20 cellular contexts compared by ENCODE assay signal in the genomic region with DNA sequence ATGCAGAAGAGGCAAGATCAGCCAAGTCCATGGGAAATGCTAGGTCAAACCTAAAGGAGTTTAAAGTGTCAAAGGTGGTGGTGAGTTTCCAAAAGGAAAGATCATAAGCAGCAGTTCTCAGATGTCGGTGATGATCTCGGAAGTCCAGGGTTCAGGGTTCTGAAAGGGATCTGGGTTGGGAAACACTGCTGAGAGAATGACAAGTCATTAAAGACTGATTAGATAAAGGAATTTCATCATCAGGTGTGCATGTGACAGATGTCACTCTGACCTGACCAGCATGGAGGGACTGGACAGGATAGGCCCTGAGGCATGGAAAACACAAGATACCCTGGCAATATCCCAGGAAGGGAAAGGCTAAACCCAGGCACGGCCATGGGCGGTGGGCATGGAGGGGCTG.
DNase-seq lines count a peak whose midpoint lies in the region; ATAC-seq, FAIRE-seq and TF ChIP-seq lines count a peak whose summit lies in the region.
"Had no signal": no experiment of that assay in that cellular context is flagged by ENCODE, and none has a peak within 500 bp of the region (broad histone marks: within the 10 kb centered on the region; RNA-seq: fewer than 3 reads in every experiment).

No MANE protein-coding gene starts in this region.

- H3K9me3 ChIP-seq in Caco-2 (no peaks in the 10 kb centered on the region), liver (ENCODE audit: control insufficient read depth in 4 of 4, low read length in 3 of 4) (no peaks in the 10 kb centered on the region), small intestine (ENCODE audit: control insufficient read depth, low read depth) (no peaks in the 10 kb centered on the region), breast epithelium (no peaks in the 10 kb centered on the region)
- H3K9me3 ChIP-seq: BE2C had no signal

- BruUV-seq in Caco-2 (replicated peaks; lab: Mats Ljungman, UMichigan) = no TSS peak

- no peak overlapping the region for H3K4me3 ChIP-seq in Caco-2 (ENCODE audit: low read depth, low read length)
- no peak overlapping the region for H3K4me3 ChIP-seq in liver (ENCODE audit: low read depth in 1 of 3, low read length in 3 of 3)
- no peak overlapping the region for H3K4me3 ChIP-seq in small intestine (ENCODE audit: low read depth in 1 of 2, low read length in 2 of 2)
- H3K4me3 ChIP-seq in breast epithelium = no peak overlapping the region

- DNase-seq in Caco-2 (peak; percentile 22 to 30), WTC11 (ENCODE audit: low spot score) (no peak), small intestine (peak; percentile 0), ureter (ENCODE audit: low spot score) (no peak), breast epithelium (ENCODE audit: low spot score in 2 of 2) (no peak)
- DNase-seq: 8988T; BE2C; C1 segment of cervical spinal cord; CD4-positive, CD25-positive, alpha-beta regulatory T cell; CD8-positive, alpha-beta memory T cell; COR-L47; H9 had no signal

- TF ChIP-seq RAD21 in liver (IDR thresholded peaks at IDR 0.05) = peak; percentile 34 to 38

- peaks cover 20% of the 10 kb centered on the region for H3K9me3 Mint-ChIP-seq in Caco-2 (ENCODE audit: unreplicated experiment)
- peaks cover 3% of the 10 kb centered on the region; the same call in 1 of the 2 replicates for H3K9me3 Mint-ChIP-seq in WTC11

- no peak for TF ChIP-seq POLR2A in breast epithelium (IDR thresholded peaks at IDR 0.05)

- H3K4me3 Mint-ChIP-seq in Caco-2 (ENCODE audit: unreplicated experiment) = no peak overlapping the region
- no peak overlapping the region for H3K4me3 Mint-ChIP-seq in WTC11
- H3K4me3 Mint-ChIP-seq: CD4-positive, CD25-positive, alpha-beta regulatory T cell; CD8-positive, alpha-beta memory T cell; H9 had no signal

- no peaks in the 10 kb centered on the region for H3K4me1 ChIP-seq in Caco-2
- peaks cover 3 to 22% (median 17%) of the 10 kb centered on the region in 4 donors for H3K4me1 ChIP-seq in liver (ENCODE audit: control insufficient read depth in 4 of 4, insufficient read depth in 4 of 4, low read length in 3 of 4)
- no peaks in the 10 kb centered on the region for H3K4me1 ChIP-seq in small intestine (ENCODE audit: control insufficient read depth in 2 of 2, insufficient read depth in 1 of 2, low read depth in 1 of 2, low read length in 1 of 2)
- no peaks in the 10 kb centered on the region for H3K4me1 ChIP-seq in breast epithelium
- H3K4me1 ChIP-seq: BE2C had no signal

- no peak overlapping the region for H3K9ac ChIP-seq in liver (ENCODE audit: low read depth in 1 of 2, low read length in 2 of 2)

- H3K27me3 ChIP-seq in Caco-2 (replicated peaks; ENCODE audit: control insufficient read depth, insufficient read depth, low read length) (no peaks in the 10 kb centered on the region), liver (ENCODE audit: control insufficient read depth in 4 of 4, insufficient read depth in 4 of 4, low read length in 3 of 4) (no peaks in the 10 kb centered on the region), small intestine (ENCODE audit: control insufficient read depth in 2 of 2, insufficient read depth in 2 of 2, low read length in 2 of 2) (no peaks in the 10 kb centered on the region), breast epithelium (peaks cover 0 to 11% of the 10 kb centered on the region in 2 donors)
- H3K27me3 ChIP-seq: BE2C had no signal

- 47% methylated on average over 4 of the region's 4 CpGs for WGBS in liver
- WGBS in small intestine, 3 donors = 78 to 84% (median 81%) methylated on average over 4 of the region's 4 CpGs

- H3K4me1 Mint-ChIP-seq in Caco-2 (ENCODE audit: low read depth, unreplicated experiment) (peaks cover 16% of the 10 kb centered on the region), WTC11 (peaks cover 16% of the 10 kb centered on the region)

- H3K27me3 Mint-ChIP-seq in Caco-2 (ENCODE audit: insufficient read depth, unreplicated experiment) = no peaks in the 10 kb centered on the region
- H3K27me3 Mint-ChIP-seq in WTC11 (ENCODE audit: low read depth) = peaks cover 4% of the 10 kb centered on the region; the same call in 1 of the 2 replicates
- H3K27me3 Mint-ChIP-seq: CD4-positive, CD25-positive, alpha-beta regulatory T cell had no signal

- ATAC-seq in WTC11 (no peak), GM18909 (IDR thresholded peaks at IDR 0.05; ENCODE audit: poor library complexity, unreplicated experiment) (no peak)

- H3K27ac Mint-ChIP-seq in Caco-2 (ENCODE audit: unreplicated experiment) (peak overlapping the region; percentile 21), WTC11 (no peak overlapping the region)
- H3K27ac Mint-ChIP-seq: CD4-positive, CD25-positive, alpha-beta regulatory T cell; H9 had no signal

- CTCF ChIA-PET in Caco-2 (lab: Charles Lee) = no interaction called here
- CTCF ChIA-PET in WTC11 (lab: Charles Lee) = no interaction called here

- H3K36me3 Mint-ChIP-seq in Caco-2 (ENCODE audit: insufficient read depth, unreplicated experiment) (no peaks in the 10 kb centered on the region), WTC11 (no peaks in the 10 kb centered on the region)
- H3K36me3 Mint-ChIP-seq: CD4-positive, CD25-positive, alpha-beta regulatory T cell had no signal

- TF ChIP-seq CTCF in Caco-2 (IDR thresholded peaks at IDR 0.05; ENCODE audit: insufficient read depth in 1 of 2, low read depth in 1 of 2, low read length in 1 of 2, severe bottlenecking in 1 of 2, unreplicated experiment in 1 of 2) (no peak), WTC11 (IDR thresholded peaks at IDR 0.05) (no peak), liver (IDR thresholded peaks at IDR 0.05; ENCODE audit: low read depth, low read length, missing input control) (no peak), breast epithelium (IDR thresholded peaks at IDR 0.05) (no peak)

- FAIRE-seq in small intestine (lab: Jason Lieb, UNC) = no peak
- FAIRE-seq: D721Med, G401.6, GM12891, GM18507, H1, HTR-8/SVneo had no signal

- POLR2A ChIA-PET in Caco-2 (lab: Charles Lee) (no interaction called here), WTC11 (lab: Charles Lee) (no interaction called here)

- no peaks in the 10 kb centered on the region for H3K36me3 ChIP-seq in Caco-2 (ENCODE audit: control insufficient read depth, insufficient read depth, low read length)
- H3K36me3 ChIP-seq in liver (ENCODE audit: control insufficient read depth in 4 of 4, insufficient read depth in 3 of 4, low read depth in 1 of 4, low read length in 3 of 4) = no peaks in the 10 kb centered on the region
- H3K36me3 ChIP-seq in small intestine (ENCODE audit: control insufficient read depth in 2 of 2, insufficient read depth in 2 of 2, low read length in 2 of 2) = no peaks in the 10 kb centered on the region
- H3K36me3 ChIP-seq in breast epithelium = no peaks in the 10 kb centered on the region
- H3K36me3 ChIP-seq: BE2C had no signal

- H3K27ac ChIP-seq in liver (ENCODE audit: low read depth in 1 of 2, low read length in 2 of 2) (peak overlapping the region; percentile 39 to 72), small intestine (ENCODE audit: low read depth in 1 of 2, low read length in 1 of 2) (no peak overlapping the region), breast epithelium (no peak overlapping the region)

- intact Hi-C loops in Caco-2 (cut with micrococcal nuclease; ENCODE audit: unreplicated experiment) = loop anchor here (2.0 kb wide), 1 partner anchor 198 kb away; no protein-coding TSS in a partner anchor
- intact Hi-C loops in breast epithelium (cut with DNase I; ENCODE audit: low total_unique reads) = no loop called here

TF ChIP-seq in WTC11, 78 proteins besides CTCF, POLR2A, EP300 and RAD21 (continues in another document):
- TF ChIP-seq, protein P1, sequence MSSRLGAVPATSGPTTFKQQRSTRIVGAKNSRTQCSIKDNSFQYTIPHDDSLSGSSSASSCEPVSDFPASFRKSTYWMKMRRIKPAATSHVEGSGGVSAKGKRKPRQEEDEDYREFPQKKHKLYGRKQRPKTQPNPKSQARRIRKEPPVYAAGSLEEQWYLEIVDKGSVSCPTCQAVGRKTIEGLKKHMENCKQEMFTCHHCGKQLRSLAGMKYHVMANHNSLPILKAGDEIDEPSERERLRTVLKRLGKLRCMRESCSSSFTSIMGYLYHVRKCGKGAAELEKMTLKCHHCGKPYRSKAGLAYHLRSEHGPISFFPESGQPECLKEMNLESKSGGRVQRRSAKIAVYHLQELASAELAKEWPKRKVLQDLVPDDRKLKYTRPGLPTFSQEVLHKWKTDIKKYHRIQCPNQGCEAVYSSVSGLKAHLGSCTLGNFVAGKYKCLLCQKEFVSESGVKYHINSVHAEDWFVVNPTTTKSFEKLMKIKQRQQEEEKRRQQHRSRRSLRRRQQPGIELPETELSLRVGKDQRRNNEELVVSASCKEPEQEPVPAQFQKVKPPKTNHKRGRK (CRISPR knock-in tag; IDR thresholded peaks at IDR 0.05; ENCODE audit: borderline replicate concordance) = no peak
- no peak for TF ChIP-seq CDX4 (CRISPR knock-in tag; IDR thresholded peaks at IDR 0.05; ENCODE audit: borderline replicate concordance)
- no peak for TF ChIP-seq TP53 (CRISPR knock-in tag; IDR thresholded peaks at IDR 0.05)

TF ChIP-seq in liver, 16 proteins besides CTCF, POLR2A, EP300 and RAD21 (continues in another document):
- TF ChIP-seq FOXA1 (IDR thresholded peaks at IDR 0.05) = no peak
- TF ChIP-seq, protein P2, sequence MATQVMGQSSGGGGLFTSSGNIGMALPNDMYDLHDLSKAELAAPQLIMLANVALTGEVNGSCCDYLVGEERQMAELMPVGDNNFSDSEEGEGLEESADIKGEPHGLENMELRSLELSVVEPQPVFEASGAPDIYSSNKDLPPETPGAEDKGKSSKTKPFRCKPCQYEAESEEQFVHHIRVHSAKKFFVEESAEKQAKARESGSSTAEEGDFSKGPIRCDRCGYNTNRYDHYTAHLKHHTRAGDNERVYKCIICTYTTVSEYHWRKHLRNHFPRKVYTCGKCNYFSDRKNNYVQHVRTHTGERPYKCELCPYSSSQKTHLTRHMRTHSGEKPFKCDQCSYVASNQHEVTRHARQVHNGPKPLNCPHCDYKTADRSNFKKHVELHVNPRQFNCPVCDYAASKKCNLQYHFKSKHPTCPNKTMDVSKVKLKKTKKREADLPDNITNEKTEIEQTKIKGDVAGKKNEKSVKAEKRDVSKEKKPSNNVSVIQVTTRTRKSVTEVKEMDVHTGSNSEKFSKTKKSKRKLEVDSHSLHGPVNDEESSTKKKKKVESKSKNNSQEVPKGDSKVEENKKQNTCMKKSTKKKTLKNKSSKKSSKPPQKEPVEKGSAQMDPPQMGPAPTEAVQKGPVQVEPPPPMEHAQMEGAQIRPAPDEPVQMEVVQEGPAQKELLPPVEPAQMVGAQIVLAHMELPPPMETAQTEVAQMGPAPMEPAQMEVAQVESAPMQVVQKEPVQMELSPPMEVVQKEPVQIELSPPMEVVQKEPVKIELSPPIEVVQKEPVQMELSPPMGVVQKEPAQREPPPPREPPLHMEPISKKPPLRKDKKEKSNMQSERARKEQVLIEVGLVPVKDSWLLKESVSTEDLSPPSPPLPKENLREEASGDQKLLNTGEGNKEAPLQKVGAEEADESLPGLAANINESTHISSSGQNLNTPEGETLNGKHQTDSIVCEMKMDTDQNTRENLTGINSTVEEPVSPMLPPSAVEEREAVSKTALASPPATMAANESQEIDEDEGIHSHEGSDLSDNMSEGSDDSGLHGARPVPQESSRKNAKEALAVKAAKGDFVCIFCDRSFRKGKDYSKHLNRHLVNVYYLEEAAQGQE (IDR thresholded peaks at IDR 0.05) = peak; percentile 29
- TF ChIP-seq, protein P3, sequence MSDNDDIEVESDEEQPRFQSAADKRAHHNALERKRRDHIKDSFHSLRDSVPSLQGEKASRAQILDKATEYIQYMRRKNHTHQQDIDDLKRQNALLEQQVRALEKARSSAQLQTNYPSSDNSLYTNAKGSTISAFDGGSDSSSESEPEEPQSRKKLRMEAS (IDR thresholded peaks at IDR 0.05) = peak; percentile 64

Comparison
In these comparisons a context has a peak if more than half of its experiments do, and no peak if none do; other contexts are left out.
1. DNase-seq: peak in Caco-2 (2 of 2) and small intestine (single experiment); none in WTC11 (single experiment), ureter (single experiment) and breast epithelium (0 of 2).
2. H3K27ac ChIP-seq: peak in liver (2 of 2); none in small intestine (0 of 2) and breast epithelium (0 of 2).